In the genomic region with DNA sequence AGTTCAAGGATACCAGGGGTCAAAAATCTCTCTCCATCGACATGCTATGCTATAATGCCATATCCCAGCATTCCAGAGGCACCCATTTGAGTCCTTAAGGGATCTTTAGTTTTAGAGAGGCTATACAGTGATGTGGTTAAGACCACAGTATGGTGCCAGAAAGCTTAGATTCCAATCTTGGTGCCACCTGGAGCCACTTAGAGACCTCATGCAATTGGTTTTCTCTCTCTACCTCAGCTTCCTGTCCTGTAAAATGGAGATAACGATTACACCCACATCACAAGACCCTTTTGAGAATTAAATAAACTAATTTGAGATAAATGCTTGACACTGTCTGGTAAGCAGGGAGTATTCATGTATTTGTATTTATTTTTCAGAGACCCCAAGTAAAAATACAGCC, we compare ENCODE assay signal across 15 cellular contexts.
"Had no signal": no experiment of that assay in that cellular context is flagged by ENCODE, and none has a peak within 500 bp of the region (broad histone marks: within the 10 kb centered on the region; RNA-seq: fewer than 3 reads in every experiment).

No MANE protein-coding gene starts in this region.

- H3K9me3 Mint-ChIP-seq: activated naive CD4-positive, alpha-beta T cell treated with anti-CD3 and anti-CD28 coated beads for 36 hours; activated naive CD8-positive, alpha-beta T cell treated with anti-CD3 and anti-CD28 coated beads, Interleukin-2, amount 50 U/mL, for 24 hours; activated T-helper 2 cell treated with anti-CD3 and anti-CD28 coated beads, Interferon-gamma antibody, Interleukin-2, Interleukin-4, amounts not matched to agents 10 μg/mL and 5 μg/mL and 100 μg/mL, durations not matched to agents 14 hours and 24 hours and 36 hours; T-helper 2 cell treated with Interferon-gamma antibody and Interleukin-4, amounts not matched to agents 5 μg/mL and 100 μg/mL, for 36 hours had no signal

- H3K27me3 Mint-ChIP-seq: activated CD8-positive, alpha-beta memory T cell treated with anti-CD3 and anti-CD28 coated beads, Interleukin-2, amount 10 ng/mL, durations not matched to agents 7 days and 5 days; activated naive CD8-positive, alpha-beta T cell treated with anti-CD3 and anti-CD28 coated beads, Interleukin-2, amount 50 U/mL, for 24 hours had no signal

- H3K4me3 Mint-ChIP-seq: activated CD8-positive, alpha-beta memory T cell treated with anti-CD3 and anti-CD28 coated beads, Interleukin-2, amount 10 ng/mL, durations not matched to agents 7 days and 5 days; activated naive CD4-positive, alpha-beta T cell treated with anti-CD3 and anti-CD28 coated beads for 36 hours; activated naive CD8-positive, alpha-beta T cell treated with anti-CD3 and anti-CD28 coated beads, Interleukin-2, amount 50 U/mL, for 24 hours; T-helper 2 cell treated with Interferon-gamma antibody and Interleukin-4, amounts not matched to agents 5 μg/mL and 100 μg/mL, for 36 hours had no signal

- H3K4me1 Mint-ChIP-seq: activated naive CD8-positive, alpha-beta T cell treated with anti-CD3 and anti-CD28 coated beads, Interleukin-2, amount 50 U/mL, for 24 hours had no signal

- H3K27ac Mint-ChIP-seq: activated CD8-positive, alpha-beta memory T cell treated with anti-CD3 and anti-CD28 coated beads, Interleukin-2, amount 10 ng/mL, durations not matched to agents 7 days and 5 days; activated naive CD4-positive, alpha-beta T cell treated with anti-CD3 and anti-CD28 coated beads for 36 hours; activated naive CD8-positive, alpha-beta T cell treated with anti-CD3 and anti-CD28 coated beads, Interleukin-2, amount 50 U/mL, for 24 hours; activated T-helper 2 cell treated with anti-CD3 and anti-CD28 coated beads, Interferon-gamma antibody, Interleukin-2, Interleukin-4, amounts not matched to agents 10 μg/mL and 5 μg/mL and 100 μg/mL, durations not matched to agents 14 hours and 24 hours and 36 hours; T-helper 2 cell treated with Interferon-gamma antibody and Interleukin-4, amounts not matched to agents 5 μg/mL and 100 μg/mL, for 36 hours had no signal

- H3K36me3 Mint-ChIP-seq: activated CD8-positive, alpha-beta memory T cell treated with anti-CD3 and anti-CD28 coated beads, Interleukin-2, amount 10 ng/mL, durations not matched to agents 7 days and 5 days had no signal

- DNase-seq: activated CD4-positive, alpha-beta T cell treated with anti-CD3 and anti-CD28 coated beads for 1 hour; activated CD4-positive, alpha-beta T cell treated with anti-CD3 and anti-CD28 coated beads, Interleukin-2, amount 50 U/mL, for 48 hours; activated CD8-positive, alpha-beta memory T cell treated with anti-CD3 and anti-CD28 coated beads, Interleukin-2, amount 10 ng/mL, durations not matched to agents 7 days and 5 days; activated naive CD4-positive, alpha-beta T cell treated with anti-CD3 and anti-CD28 coated beads for 36 hours; activated naive CD8-positive, alpha-beta T cell treated with anti-CD3 and anti-CD28 coated beads, Interleukin-2, amount 50 U/mL, for 24 hours; activated T-cell treated with anti-CD3 and anti-CD28 coated beads, Interleukin-2, amount 50 U/mL, for 1 hour; aorta; effector memory CD4-positive, alpha-beta T cell; foreskin keratinocyte; ovary; stimulated activated CD4-positive, alpha-beta T cell treated with anti-CD3 and anti-CD28 coated beads, Interleukin-1b, Interleukin-23, amount 100 ng/mL, for 48 hours; upper lobe of right lung had no signal

- ATAC-seq: activated CD8-positive, alpha-beta memory T cell treated with anti-CD3 and anti-CD28 coated beads, Interleukin-2, amount 10 ng/mL, durations not matched to agents 7 days and 5 days; activated naive CD8-positive, alpha-beta T cell treated with anti-CD3 and anti-CD28 coated beads, Interleukin-2, amount 50 U/mL, for 24 hours; foreskin keratinocyte; sciatic nerve; upper lobe of right lung had no signal
